ENCODE assay signal across 2 cellular contexts in genomic region chrX:21748235-21748634, GRCh38.
TF ChIP-seq lines count a peak whose summit lies in the region.

No MANE protein-coding gene starts in this region.

TF ChIP-seq in SK-N-SH treated with all-trans-retinoic acid at 6 μM for 48 hours, 23 proteins besides CTCF, POLR2A, EP300 and RAD21 (continued from another document):
- TF ChIP-seq PATZ1 (CRISPR knock-in tag; IDR thresholded peaks at IDR 0.05; ENCODE audit: borderline replicate concordance): no peak

TF ChIP-seq in SK-N-SH, 30 proteins besides CTCF, POLR2A, EP300 and RAD21 (continued from another document):
- TF ChIP-seq USF1 (IDR thresholded peaks at IDR 0.05; ENCODE audit: borderline replicate concordance, low read depth) (no peak), FOXJ3 (CRISPR knock-in tag; IDR thresholded peaks at IDR 0.05) (no peak), ELF1 (IDR thresholded peaks at IDR 0.05) (no peak), NFIC (IDR thresholded peaks at IDR 0.05; ENCODE audit: borderline replicate concordance) (no peak), FOXM1 (IDR thresholded peaks at IDR 0.05; ENCODE audit: low read depth) (no peak), USF2 (IDR thresholded peaks at IDR 0.05; ENCODE audit: borderline replicate concordance, low read depth, low read length) (no peak), YY1 (IDR thresholded peaks at IDR 0.05; ENCODE audit: low read depth) (no peak), CHD2 (IDR thresholded peaks at IDR 0.05; ENCODE audit: low read length, partially characterized antibody) (no peak), PBX3 (IDR thresholded peaks at IDR 0.05) (no peak), MXI1 (IDR thresholded peaks at IDR 0.05; ENCODE audit: low read depth, low read length) (no peak), IRF3 (IDR thresholded peaks at IDR 0.05; ENCODE audit: low read depth, low read length) (no peak), ZBTB33 (IDR thresholded peaks at IDR 0.05; ENCODE audit: borderline replicate concordance, low read depth) (no peak), TAF1 (IDR thresholded peaks at IDR 0.05; ENCODE audit: borderline replicate concordance, low read depth, low read length) (no peak)
